In the genomic region with DNA sequence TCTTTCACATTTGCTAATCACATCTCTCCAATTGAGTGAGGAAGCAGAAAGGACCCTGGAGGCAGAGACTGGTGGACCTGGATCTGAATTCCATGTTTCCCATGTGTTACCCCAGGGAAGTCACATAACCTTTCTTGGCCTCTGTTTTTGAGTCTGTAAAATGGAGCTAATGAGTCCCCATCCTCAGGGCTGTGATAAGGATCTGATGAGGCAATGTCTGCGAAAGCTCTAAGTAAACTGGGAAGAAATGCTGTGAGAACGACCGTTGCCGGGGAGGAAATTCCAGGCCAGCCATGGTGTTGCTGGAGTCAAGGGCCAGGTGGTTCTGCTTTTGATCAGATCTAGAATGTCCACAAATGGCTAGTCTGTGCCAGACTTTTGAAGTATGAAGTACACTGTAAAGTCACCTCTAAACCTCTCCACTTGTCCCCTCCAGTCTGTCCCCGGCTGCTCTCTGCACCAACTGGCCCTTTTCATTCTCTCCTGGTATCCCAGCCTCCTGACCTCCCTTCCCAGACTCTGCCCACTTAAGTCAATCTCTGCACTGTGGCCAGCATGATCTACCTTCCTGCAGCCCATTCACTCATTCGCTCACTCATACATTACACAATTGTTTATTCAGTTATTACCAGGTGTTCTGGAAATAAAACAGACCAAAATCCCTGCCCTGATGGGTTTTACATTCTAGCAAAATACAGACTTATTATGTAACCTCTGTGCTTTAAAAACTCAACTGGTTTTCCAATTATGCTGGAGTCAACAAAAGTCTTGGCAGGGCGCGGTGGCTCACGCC, we compare ENCODE assay signal across 28 cellular contexts.
"Had no signal": no experiment of that assay in that cellular context is flagged by ENCODE, and none has a peak within 500 bp of the region (broad histone marks: within the 10 kb centered on the region; RNA-seq: fewer than 3 reads in every experiment).

No MANE protein-coding gene starts in this region.

- H3K36me3 Mint-ChIP-seq: activated naive CD8-positive, alpha-beta T cell; brain; natural killer cell treated with Interleukin-12 subunit alpha and Interleukin-12 subunit beta and Interleukin-15 and Interleukin-18, amount 100 ng/mL, for 72 hours; T-cell had no signal

- DNase-seq: activated CD4-positive, alpha-beta T cell treated with anti-CD3 and anti-CD28 coated beads for 48 hours; activated CD4-positive, alpha-beta T cell treated with anti-CD3 and anti-CD28 coated beads, Interleukin-2, amount 50 U/mL, for 48 hours; activated CD8-positive, alpha-beta memory T cell treated with anti-CD3 and anti-CD28 coated beads for 24 hours; activated effector memory CD4-positive, alpha-beta T cell treated with Interleukin-2 at 50 U/mL for 16 hours; activated naive CD4-positive, alpha-beta T cell treated with Interleukin-2 at 50 U/mL for 16 hours; effector memory CD8-positive, alpha-beta T cell; foreskin keratinocyte; heart right ventricle; kidney glomerular epithelial cell; left lung; lower lobe of right lung; mesenchymal stem cell; right cardiac atrium; stimulated activated CD4-positive, alpha-beta T cell treated with anti-CD3 and anti-CD28 coated beads, Interleukin-15, amount 100 ng/mL, for 24 hours; stimulated activated CD4-positive, alpha-beta T cell treated with anti-CD3 and anti-CD28 coated beads, Interleukin-2, amount 100 ng/mL, for 24 hours; stimulated activated naive CD4-positive, alpha-beta T cell treated with Interleukin-2 at 50 U/mL for 16 hours; T-cell; testis; transverse colon had no signal

- H3K27ac ChIP-seq: ascending aorta, coronary artery, foreskin keratinocyte, heart right ventricle, left lung, lower lobe of right lung, testis, transverse colon, VCaP had no signal

- ATAC-seq: effector memory CD8-positive, alpha-beta T cell; foreskin keratinocyte; heart right ventricle; left lung; lower lobe of right lung; natural killer cell treated with Interleukin-12 subunit alpha and Interleukin-12 subunit beta and Interleukin-15 and Interleukin-18, amount 100 ng/mL, for 72 hours; right cardiac atrium; T-cell had no signal

- FAIRE-seq: endothelial cell of umbilical vein, urothelium cell line had no signal

- H3K27ac Mint-ChIP-seq: activated naive CD8-positive, alpha-beta T cell; brain; effector memory CD8-positive, alpha-beta T cell; natural killer cell treated with Interleukin-12 subunit alpha and Interleukin-12 subunit beta and Interleukin-15 and Interleukin-18, amount 100 ng/mL, for 72 hours; T-cell; T-helper 2 cell treated with Interferon-gamma antibody and Interleukin-4, amounts not matched to agents 5 μg/mL and 100 μg/mL, for 36 hours had no signal

- H3K9me3 Mint-ChIP-seq: effector memory CD8-positive, alpha-beta T cell; natural killer cell treated with Interleukin-12 subunit alpha and Interleukin-12 subunit beta and Interleukin-15 and Interleukin-18, amount 100 ng/mL, for 72 hours; T-cell; T-helper 2 cell treated with Interferon-gamma antibody and Interleukin-4, amounts not matched to agents 5 μg/mL and 100 μg/mL, for 36 hours had no signal

- H3K9me3 ChIP-seq: ascending aorta, heart right ventricle, left lung, lower lobe of right lung, testis, transverse colon had no signal

- H3K4me3 ChIP-seq: ascending aorta, coronary artery, heart right ventricle, left lung, lower lobe of right lung, testis, transverse colon had no signal

- H3K4me1 ChIP-seq: ascending aorta, foreskin keratinocyte, testis had no signal

- H3K36me3 ChIP-seq: ascending aorta, heart right ventricle, left lung, lower lobe of right lung, transverse colon had no signal

- H3K4me3 Mint-ChIP-seq: activated naive CD8-positive, alpha-beta T cell; brain; effector memory CD8-positive, alpha-beta T cell; natural killer cell treated with Interleukin-12 subunit alpha and Interleukin-12 subunit beta and Interleukin-15 and Interleukin-18, amount 100 ng/mL, for 72 hours; T-cell; T-helper 2 cell treated with Interferon-gamma antibody and Interleukin-4, amounts not matched to agents 5 μg/mL and 100 μg/mL, for 36 hours had no signal

- H3K27me3 ChIP-seq: ascending aorta, testis, transverse colon had no signal
